28 cellular contexts compared by ENCODE assay signal in the genomic region with DNA sequence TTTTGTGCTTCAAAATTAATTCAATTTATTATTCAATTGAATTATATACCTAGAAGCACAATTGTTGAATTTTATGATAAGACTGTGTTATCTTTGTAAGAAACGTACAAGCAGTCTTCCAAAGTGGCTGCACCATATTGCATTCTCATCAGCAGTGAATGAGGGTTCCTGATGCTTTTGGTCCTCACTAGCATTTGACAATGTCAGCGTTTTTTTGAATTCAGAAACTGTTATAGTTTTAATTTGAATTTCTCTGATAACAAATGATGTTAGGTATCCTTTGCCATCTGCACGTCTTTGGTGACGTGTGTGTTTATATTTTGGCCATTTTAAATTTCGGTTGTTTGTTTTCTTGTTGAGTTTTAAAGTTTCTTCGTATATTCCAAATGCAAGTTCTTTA.
"Had no signal": no experiment of that assay in that cellular context is flagged by ENCODE, and none has a peak within 500 bp of the region (broad histone marks: within the 10 kb centered on the region; RNA-seq: fewer than 3 reads in every experiment).

No MANE protein-coding gene starts in this region.

- DNase-seq: colonic mucosa; cortex of kidney; dermis blood vessel endothelial cell; dorsolateral prefrontal cortex; effector CD4-positive, alpha-beta T cell; effector CD8-positive, alpha-beta T cell; effector memory CD4-positive, alpha-beta T cell; effector memory CD8-positive, alpha-beta T cell; endodermal cell; erythroblast; esophagus squamous epithelium; foreskin fibroblast; foreskin keratinocyte; foreskin melanocyte; gastrocnemius medialis; glutamatergic neuron; head of caudate nucleus; heart left ventricle; heart right ventricle had no signal

- H3K27ac ChIP-seq: colonic mucosa, coronary artery, dorsolateral prefrontal cortex, epithelial cell of prostate, esophagus muscularis mucosa, esophagus squamous epithelium, foreskin keratinocyte, gastrocnemius medialis, gastroesophageal sphincter, heart left ventricle, heart right ventricle had no signal

- H3K27me3 ChIP-seq: colonic mucosa, dorsolateral prefrontal cortex, esophagus muscularis mucosa, esophagus squamous epithelium, foreskin keratinocyte, gastrocnemius medialis, gastroesophageal sphincter, heart left ventricle, heart right ventricle had no signal

- FAIRE-seq: colon, endometrium, endothelial cell of umbilical vein, frontal cortex had no signal

- H3K4me3 ChIP-seq: colonic mucosa, coronary artery, dorsolateral prefrontal cortex, esophagus muscularis mucosa, esophagus squamous epithelium, gastrocnemius medialis, gastroesophageal sphincter, heart left ventricle, heart right ventricle had no signal

- H3K9me3 ChIP-seq: colonic mucosa, esophagus muscularis mucosa, esophagus squamous epithelium, gastrocnemius medialis, gastroesophageal sphincter had no signal

- H3K36me3 ChIP-seq: colonic mucosa, esophagus muscularis mucosa, esophagus squamous epithelium, gastrocnemius medialis, gastroesophageal sphincter, heart left ventricle, heart right ventricle had no signal

- H3K4me1 ChIP-seq: colonic mucosa, esophagus muscularis mucosa, foreskin keratinocyte, gastrocnemius medialis, gastroesophageal sphincter, heart left ventricle, heart right ventricle had no signal

- ATAC-seq: effector memory CD8-positive, alpha-beta T cell; esophagus mucosa; foreskin keratinocyte; gastrocnemius medialis; gastroesophageal sphincter; heart left ventricle; heart right ventricle had no signal
